7 cellular contexts compared by ENCODE assay signal in the genomic region with DNA sequence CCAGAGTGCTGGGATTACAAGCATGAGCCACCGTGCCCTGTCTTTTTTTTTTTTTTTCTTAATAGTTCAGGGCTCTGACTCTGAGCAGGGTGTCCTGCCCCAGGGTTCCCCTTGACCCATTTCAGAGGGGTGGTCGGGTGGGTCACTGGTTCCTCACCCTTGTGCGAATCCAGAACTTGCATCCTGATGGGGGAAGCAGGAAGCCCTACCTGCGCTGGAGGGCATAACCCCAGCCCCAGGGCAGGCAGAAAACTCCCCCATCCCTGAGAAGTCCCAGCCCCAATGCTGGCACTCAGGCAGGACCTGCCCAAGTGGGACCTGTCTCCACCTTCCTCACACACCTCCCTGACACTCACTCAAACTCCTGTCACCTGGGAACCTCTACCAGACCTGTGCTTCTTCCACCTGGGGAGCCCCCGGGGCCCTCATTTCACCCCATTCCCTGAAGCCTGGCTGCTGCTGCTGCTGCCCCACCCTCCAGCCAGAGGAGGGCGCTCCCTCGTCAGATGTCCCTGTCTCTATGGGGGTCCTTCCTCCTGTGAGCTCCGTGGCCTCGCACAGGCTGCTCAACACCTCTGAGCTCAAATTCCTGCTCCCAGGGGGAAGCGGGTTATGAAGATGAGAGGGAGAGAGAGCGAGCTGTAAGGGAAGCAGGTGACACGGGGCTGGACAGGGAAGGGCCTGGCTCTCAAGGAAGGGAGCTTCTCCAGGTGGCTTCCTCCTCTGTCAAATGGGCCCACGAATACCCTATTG. TPM values are rescaled to one million over a fixed set of nuclear protein-coding genes. Genes with fewer than 3 reads are reported as not detected.
DNase-seq lines count a peak whose midpoint lies in the region; ATAC-seq and TF ChIP-seq lines count a peak whose summit lies in the region.

No MANE protein-coding gene starts in this region.

- H3K27me3 Mint-ChIP-seq in T-helper 2 cell treated with Interferon-gamma antibody and Interleukin-4, amounts not matched to agents 5 μg/mL and 100 μg/mL, for 36 hours (ENCODE audit: low read depth), result peaks cover 36% of the 10 kb centered on the region
- H3K27me3 Mint-ChIP-seq in mesothelial cell of epicardium (ENCODE audit: low read depth), result peaks cover 74% of the 10 kb centered on the region
- H3K27me3 Mint-ChIP-seq in stimulated activated naive CD8-positive, alpha-beta T cell treated with anti-CD3 and anti-CD28 coated beads, Interleukin-15, Interleukin-2, amounts not matched to agents 100 ng/mL and 50 ng/mL, for 24 hours, result peaks cover 66% of the 10 kb centered on the region

- H3K36me3 Mint-ChIP-seq in T-helper 2 cell treated with Interferon-gamma antibody and Interleukin-4, amounts not matched to agents 5 μg/mL and 100 μg/mL, for 36 hours (ENCODE audit: low read depth), result no peaks in the 10 kb centered on the region
- H3K36me3 Mint-ChIP-seq in mesothelial cell of epicardium, result no peaks in the 10 kb centered on the region
- no peaks in the 10 kb centered on the region for H3K36me3 Mint-ChIP-seq in stimulated activated naive CD8-positive, alpha-beta T cell treated with anti-CD3 and anti-CD28 coated beads, Interleukin-15, Interleukin-2, amounts not matched to agents 100 ng/mL and 50 ng/mL, for 24 hours (ENCODE audit: low read depth)

- H3K27ac ChIP-seq in HCT116 (ENCODE audit: low read depth, low read length), result no peak overlapping the region

- BruUV-seq in HCT116 (replicated peaks; lab: Mats Ljungman, UMichigan), result no TSS peak

- no peaks in the 10 kb centered on the region for H3K27me3 ChIP-seq in HCT116 (ENCODE audit: insufficient read depth, low read length)

- no peak overlapping the region for H2AFZ ChIP-seq in HCT116 (ENCODE audit: low read depth, low read length, poor library complexity, severe bottlenecking)

- H3K4me1 Mint-ChIP-seq in T-helper 2 cell treated with Interferon-gamma antibody and Interleukin-4, amounts not matched to agents 5 μg/mL and 100 μg/mL, for 36 hours (ENCODE audit: low read depth), result peaks cover 9% of the 10 kb centered on the region
- H3K4me1 Mint-ChIP-seq in mesothelial cell of epicardium, result peaks cover 9% of the 10 kb centered on the region
- peaks cover 17% of the 10 kb centered on the region for H3K4me1 Mint-ChIP-seq in stimulated activated naive CD8-positive, alpha-beta T cell treated with anti-CD3 and anti-CD28 coated beads, Interleukin-15, Interleukin-2, amounts not matched to agents 100 ng/mL and 50 ng/mL, for 24 hours (ENCODE audit: low read depth)

- CTCF ChIA-PET in HCT116 (lab: Charles Lee), result no interaction called here

- H3K9me3 Mint-ChIP-seq in T-helper 2 cell treated with Interferon-gamma antibody and Interleukin-4, amounts not matched to agents 5 μg/mL and 100 μg/mL, for 36 hours, result peaks cover 8% of the 10 kb centered on the region
- peaks cover 12% of the 10 kb centered on the region for H3K9me3 Mint-ChIP-seq in mesothelial cell of epicardium
- no peaks in the 10 kb centered on the region for H3K9me3 Mint-ChIP-seq in stimulated activated naive CD8-positive, alpha-beta T cell treated with anti-CD3 and anti-CD28 coated beads, Interleukin-15, Interleukin-2, amounts not matched to agents 100 ng/mL and 50 ng/mL, for 24 hours

- no peaks in the 10 kb centered on the region for H3K79me2 ChIP-seq in HCT116 (ENCODE audit: insufficient read depth, low read length)

- no peak overlapping the region for H3K4me3 ChIP-seq in HCT116 (replicated peaks in 1 of 2; ENCODE audit: low read depth in 1 of 2, low read length in 2 of 2)

- no peak overlapping the region for H3K27ac Mint-ChIP-seq in T-helper 2 cell treated with Interferon-gamma antibody and Interleukin-4, amounts not matched to agents 5 μg/mL and 100 μg/mL, for 36 hours
- H3K27ac Mint-ChIP-seq in mesothelial cell of epicardium, result no peak overlapping the region
- no peak overlapping the region for H3K27ac Mint-ChIP-seq in stimulated activated naive CD8-positive, alpha-beta T cell treated with anti-CD3 and anti-CD28 coated beads, Interleukin-15, Interleukin-2, amounts not matched to agents 100 ng/mL and 50 ng/mL, for 24 hours

- H3K36me3 ChIP-seq in HCT116 (ENCODE audit: control insufficient read depth in 1 of 2, insufficient read depth in 2 of 2, low read length in 2 of 2), result no peaks in the 10 kb centered on the region

- peak overlapping the region; percentile 85 for H3K4me3 Mint-ChIP-seq in T-helper 2 cell treated with Interferon-gamma antibody and Interleukin-4, amounts not matched to agents 5 μg/mL and 100 μg/mL, for 36 hours
- peak overlapping the region; percentile 67 for H3K4me3 Mint-ChIP-seq in mesothelial cell of epicardium
- peak overlapping the region; percentile 83 for H3K4me3 Mint-ChIP-seq in stimulated activated naive CD8-positive, alpha-beta T cell treated with anti-CD3 and anti-CD28 coated beads, Interleukin-15, Interleukin-2, amounts not matched to agents 100 ng/mL and 50 ng/mL, for 24 hours

- peak; percentile 35; the same call in 1 of the 2 replicates for TF ChIP-seq RAD21 in HCT116 (IDR thresholded peaks at IDR 0.05; ENCODE audit: low read depth)

- no peaks in the 10 kb centered on the region for H3K9me2 ChIP-seq in HCT116 (ENCODE audit: insufficient read depth)

- H3K4me1 ChIP-seq in HCT116 (ENCODE audit: control insufficient read depth in 1 of 2, insufficient read depth in 2 of 2, low read length in 2 of 2), result no peaks in the 10 kb centered on the region

- RAD21 ChIA-PET in HCT116 (lab: Charles Lee; ENCODE audit: low non-redundant PET in 1 of 2, low total read pairs in 2 of 2, uncharacterized antibody in 2 of 2, unreplicated experiment in 2 of 2), result no interaction called here

- TF ChIP-seq CTCF in HCT116 (IDR thresholded peaks at IDR 0.05 in 2 of 3, conservative IDR thresholded peaks at IDR 0.05 in 1 of 3; ENCODE audit: borderline replicate concordance in 1 of 3, insufficient read depth in 1 of 3, low read depth in 2 of 3, low read length in 2 of 3), result peak in 2 of 3 experiments; percentile 45 to 52; a peak in 4 of 6 replicates
- TF ChIP-seq CTCF in mesothelial cell of epicardium (IDR thresholded peaks at IDR 0.05; ENCODE audit: unreplicated experiment), result no peak

- H3K4me2 ChIP-seq in HCT116 (ENCODE audit: low read length), result no peak overlapping the region

- TF ChIP-seq POLR2A in HCT116 (IDR thresholded peaks at IDR 0.05; ENCODE audit: borderline replicate concordance, extremely low read depth, insufficient read depth, insufficient read length), result no peak

- no peak for DNase-seq in HCT116 (ENCODE audit: low read depth, low spot score)
- no peak for DNase-seq in T-helper 2 cell treated with Interferon-gamma antibody and Interleukin-4, amounts not matched to agents 5 μg/mL and 100 μg/mL, for 36 hours (ENCODE audit: low spot score)
- DNase-seq in effector CD8-positive, alpha-beta T cell (lab: John Stamatoyannopoulos, UW), result peak; percentile 22
- peak in 1 of 2 experiments; percentile 37 for DNase-seq in mesothelial cell of epicardium (ENCODE audit: low spot score in 2 of 2, unreplicated experiment in 2 of 2)
- DNase-seq in NCI-H526 treated with DMSO at 0.1 percent for 48 hours (lab: John Stamatoyannopoulos, UW), result no peak
- DNase-seq in NCI-H446 (lab: John Stamatoyannopoulos, UW), result no peak

- no peak overlapping the region for H3K9ac ChIP-seq in HCT116 (ENCODE audit: low read length)

- 0 out of 2 replicates have a peak, but pooled peaks have one; percentile 44 for ATAC-seq in HCT116

- intact Hi-C loops in HCT116 (cut with micrococcal nuclease), result no loop called here

- POLR2A ChIA-PET in HCT116 (lab: Charles Lee), result no interaction called here

- no peaks in the 10 kb centered on the region; a peak in 1 of 4 replicates for H3K9me3 ChIP-seq in HCT116 (ENCODE audit: control insufficient read depth in 1 of 2, insufficient read depth in 1 of 2, low read depth in 1 of 2, low read length in 2 of 2)

- H4K20me1 ChIP-seq in HCT116 (ENCODE audit: insufficient read depth), result no peaks in the 10 kb centered on the region

TF ChIP-seq in HCT116, 20 proteins besides CTCF, POLR2A, EP300 and RAD21:
- TF ChIP-seq, protein P1, sequence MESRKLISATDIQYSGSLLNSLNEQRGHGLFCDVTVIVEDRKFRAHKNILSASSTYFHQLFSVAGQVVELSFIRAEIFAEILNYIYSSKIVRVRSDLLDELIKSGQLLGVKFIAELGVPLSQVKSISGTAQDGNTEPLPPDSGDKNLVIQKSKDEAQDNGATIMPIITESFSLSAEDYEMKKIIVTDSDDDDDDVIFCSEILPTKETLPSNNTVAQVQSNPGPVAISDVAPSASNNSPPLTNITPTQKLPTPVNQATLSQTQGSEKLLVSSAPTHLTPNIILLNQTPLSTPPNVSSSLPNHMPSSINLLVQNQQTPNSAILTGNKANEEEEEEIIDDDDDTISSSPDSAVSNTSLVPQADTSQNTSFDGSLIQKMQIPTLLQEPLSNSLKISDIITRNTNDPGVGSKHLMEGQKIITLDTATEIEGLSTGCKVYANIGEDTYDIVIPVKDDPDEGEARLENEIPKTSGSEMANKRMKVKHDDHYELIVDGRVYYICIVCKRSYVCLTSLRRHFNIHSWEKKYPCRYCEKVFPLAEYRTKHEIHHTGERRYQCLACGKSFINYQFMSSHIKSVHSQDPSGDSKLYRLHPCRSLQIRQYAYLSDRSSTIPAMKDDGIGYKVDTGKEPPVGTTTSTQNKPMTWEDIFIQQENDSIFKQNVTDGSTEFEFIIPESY (IDR thresholded peaks at IDR 0.05; ENCODE audit: extremely low read depth, insufficient replicate concordance, low read length), result no peak
- TF ChIP-seq CBX3 (IDR thresholded peaks at IDR 0.05; ENCODE audit: low read depth) (no peak), CEBPB (IDR thresholded peaks at IDR 0.05; ENCODE audit: low read depth) (no peak), SIN3A (IDR thresholded peaks at IDR 0.05; ENCODE audit: low read depth) (no peak)

RNA-seq across cellular contexts. Expression of a gene that starts 15.1 kb away (rescaled TPM):
- total RNA-seq in HCT116 (2021; ENCODE audit: unreplicated experiment), result 6.6 TPM
- 1.5 and 2.2 TPM in 2 replicates for polyA plus RNA-seq in HCT116 (2012)
- 6.7 to 7.6 TPM (median 7.3 TPM) in 3 replicates for total RNA-seq in mesothelial cell of epicardium
